In genomic region chrX:44951572-44952067, GRCh38 we compare ENCODE assay signal across 18 cellular contexts.
DNase-seq lines count a peak whose midpoint lies in the region; ATAC-seq and TF ChIP-seq lines count a peak whose summit lies in the region.
"Had no signal": no experiment of that assay in that cellular context is flagged by ENCODE, and none has a peak within 500 bp of the region (broad histone marks: within the 10 kb centered on the region; RNA-seq: fewer than 3 reads in every experiment).

No MANE protein-coding gene starts in this region.

- H3K9me3 Mint-ChIP-seq in CD4-positive, alpha-beta T cell = no peaks in the 10 kb centered on the region
- H3K9me3 Mint-ChIP-seq in effector memory CD8-positive, alpha-beta T cell = no peaks in the 10 kb centered on the region
- H3K9me3 Mint-ChIP-seq in memory B cell (no peaks in the 10 kb centered on the region), chondrocyte (ENCODE audit: low read depth) (peaks cover 2% of the 10 kb centered on the region)
- H3K9me3 Mint-ChIP-seq: activated naive CD4-positive, alpha-beta T cell treated with anti-CD3 and anti-CD28 coated beads, Interleukin-2, amount 10 ng/mL, durations not matched to agents 7 days and 5 days had no signal

- no peak overlapping the region for H3K4me3 ChIP-seq in HEK293 (ENCODE audit: low read depth, low read length)
- H3K4me3 ChIP-seq: mucosa of descending colon had no signal

- H3K27ac Mint-ChIP-seq in CD4-positive, alpha-beta T cell = peak overlapping the region; percentile 30
- peak overlapping the region in 1 of 2 donors; percentile 16 for H3K27ac Mint-ChIP-seq in effector memory CD8-positive, alpha-beta T cell
- peak overlapping the region; percentile 74 for H3K27ac Mint-ChIP-seq in memory B cell
- H3K27ac Mint-ChIP-seq in chondrocyte (ENCODE audit: unreplicated experiment) = no peak overlapping the region
- no peak overlapping the region for H3K27ac Mint-ChIP-seq in T-helper 17 cell
- H3K27ac Mint-ChIP-seq: activated naive CD4-positive, alpha-beta T cell treated with anti-CD3 and anti-CD28 coated beads, Interleukin-2, amount 10 ng/mL, durations not matched to agents 7 days and 5 days had no signal

- no peaks in the 10 kb centered on the region for H3K27me3 Mint-ChIP-seq in CD4-positive, alpha-beta T cell
- no peaks in the 10 kb centered on the region for H3K27me3 Mint-ChIP-seq in effector memory CD8-positive, alpha-beta T cell
- no peaks in the 10 kb centered on the region for H3K27me3 Mint-ChIP-seq in memory B cell
- H3K27me3 Mint-ChIP-seq in chondrocyte (ENCODE audit: low read depth) = no peaks in the 10 kb centered on the region
- H3K27me3 Mint-ChIP-seq in T-helper 17 cell = no peaks in the 10 kb centered on the region
- H3K27me3 Mint-ChIP-seq: activated naive CD4-positive, alpha-beta T cell treated with anti-CD3 and anti-CD28 coated beads, Interleukin-2, amount 10 ng/mL, durations not matched to agents 7 days and 5 days had no signal

- H3K4me3 Mint-ChIP-seq in CD4-positive, alpha-beta T cell = peak overlapping the region; percentile 73
- H3K4me3 Mint-ChIP-seq in effector memory CD8-positive, alpha-beta T cell = peak overlapping the region; percentile 2 to 39
- no peak overlapping the region for H3K4me3 Mint-ChIP-seq in memory B cell
- H3K4me3 Mint-ChIP-seq in chondrocyte (ENCODE audit: unreplicated experiment) = no peak overlapping the region
- no peak overlapping the region for H3K4me3 Mint-ChIP-seq in T-helper 17 cell
- H3K4me3 Mint-ChIP-seq: activated naive CD4-positive, alpha-beta T cell treated with anti-CD3 and anti-CD28 coated beads, Interleukin-2, amount 10 ng/mL, durations not matched to agents 7 days and 5 days had no signal

- peaks cover 59% of the 10 kb centered on the region for H3K4me1 Mint-ChIP-seq in CD4-positive, alpha-beta T cell (ENCODE audit: low read depth)
- H3K4me1 Mint-ChIP-seq in effector memory CD8-positive, alpha-beta T cell (ENCODE audit: low read depth in 2 of 2) = peaks cover 28 to 47% of the 10 kb centered on the region in 2 donors
- H3K4me1 Mint-ChIP-seq in memory B cell = peaks cover 33% of the 10 kb centered on the region
- H3K4me1 Mint-ChIP-seq in chondrocyte (ENCODE audit: low read depth) = peaks cover 21% of the 10 kb centered on the region
- peaks cover 34% of the 10 kb centered on the region for H3K4me1 Mint-ChIP-seq in T-helper 17 cell

- CTCF ChIA-PET in CD4-positive, alpha-beta T cell (lab: Charles Lee) = no interaction called here
- CTCF ChIA-PET in HEK293 (lab: Yijun Ruan, JAX) = no interaction called here

- TF ChIP-seq CTCF in CD4-positive, alpha-beta T cell (IDR thresholded peaks at IDR 0.05) = no peak
- no peak for TF ChIP-seq CTCF in HEK293 (tag by site-specific recombination; IDR thresholded peaks at IDR 0.05)
- no peak for TF ChIP-seq CTCF in chondrocyte (IDR thresholded peaks at IDR 0.05)

- no peaks in the 10 kb centered on the region; a peak in 1 of 3 replicates for H3K36me3 ChIP-seq in HEK293 (ENCODE audit: control insufficient read depth in 2 of 2, insufficient read depth in 1 of 2, low read length in 2 of 2)
- H3K36me3 ChIP-seq: heart left ventricle had no signal

- H3K27me3 ChIP-seq in CD4-positive, alpha-beta T cell (ENCODE audit: control insufficient read depth, insufficient read depth, low read length) = no peaks in the 10 kb centered on the region
- H3K27me3 ChIP-seq: heart left ventricle had no signal

- H3K36me3 Mint-ChIP-seq in CD4-positive, alpha-beta T cell (ENCODE audit: low read depth) = no peaks in the 10 kb centered on the region
- H3K36me3 Mint-ChIP-seq in effector memory CD8-positive, alpha-beta T cell (ENCODE audit: insufficient read depth) = peaks cover 15% of the 10 kb centered on the region
- H3K36me3 Mint-ChIP-seq in memory B cell (peaks cover 1% of the 10 kb centered on the region), chondrocyte (ENCODE audit: low read depth) (no peaks in the 10 kb centered on the region), T-helper 17 cell (ENCODE audit: low read depth) (no peaks in the 10 kb centered on the region)

- DNase-seq in CD4-positive, alpha-beta T cell = no peak
- no peak for DNase-seq in effector memory CD8-positive, alpha-beta T cell
- DNase-seq in memory B cell (ENCODE audit: low spot score in 2 of 2) (no peak), chondrocyte (ENCODE audit: low spot score) (no peak), T-helper 17 cell (no peak)
- no peak for DNase-seq in stimulated activated naive CD4-positive, alpha-beta T cell treated with Interleukin-2 at 50 U/mL for 16 hours (lab: John Stamatoyannopoulos, UW)
- no peak for DNase-seq in activated CD8-positive, alpha-beta memory T cell treated with anti-CD3 and anti-CD28 coated beads for 24 hours
- DNase-seq: activated CD4-positive, CD25-positive, alpha-beta regulatory T cell treated with anti-CD3 and anti-CD28 coated beads, Interleukin-2, amount 50 U/mL, for 72 hours; activated naive CD4-positive, alpha-beta T cell treated with anti-CD3 and anti-CD28 coated beads, Interleukin-2, amount 10 ng/mL, durations not matched to agents 7 days and 5 days; heart left ventricle; left cardiac atrium; mucosa of descending colon; NCI-H187; NCI-H446; Right ventricle myocardium superior; stimulated activated CD4-positive, alpha-beta T cell treated with anti-CD3 and anti-CD28 coated beads, Interleukin-2, amount 100 ng/mL, for 24 hours had no signal

- no peak for ATAC-seq in CD4-positive, alpha-beta T cell (ENCODE audit: poor library complexity)
- no peak for ATAC-seq in effector memory CD8-positive, alpha-beta T cell (replicated peaks)
- ATAC-seq in memory B cell (ENCODE audit: low read depth) (no peak), T-helper 17 cell (no peak)
- ATAC-seq: heart left ventricle, left cardiac atrium, mucosa of descending colon, sciatic nerve had no signal

- H3K9me3 ChIP-seq in CD4-positive, alpha-beta T cell (ENCODE audit: control insufficient read depth, low read length) = no peaks in the 10 kb centered on the region
- H3K9me3 ChIP-seq in HEK293 (ENCODE audit: control insufficient read depth, insufficient read depth, low read depth, low read length) (no peaks in the 10 kb centered on the region), T-helper 17 cell (ENCODE audit: control insufficient read depth, low read length, poor library complexity, severe bottlenecking) (no peaks in the 10 kb centered on the region)
- H3K9me3 ChIP-seq: heart left ventricle, mucosa of descending colon had no signal

- no peak overlapping the region for H3K27ac ChIP-seq in CD4-positive, alpha-beta T cell (ENCODE audit: low read depth, low read length)
- no peak overlapping the region for H3K27ac ChIP-seq in HEK293 (ENCODE audit: extremely low read depth, low read depth, low read length)

- peaks cover 47% of the 10 kb centered on the region for H3K4me1 ChIP-seq in HEK293 (ENCODE audit: control insufficient read depth, insufficient read depth, low read length)

- POLR2A ChIA-PET in CD4-positive, alpha-beta T cell (lab: Charles Lee) = interaction anchor here (1.0 kb wide), 1 partner anchor 79 kb away, joined by 3 read pairs; no protein-coding TSS in a partner anchor
- POLR2A ChIA-PET in HEK293 (lab: Yijun Ruan, JAX) = interaction anchor here (1.2 kb wide), 1 partner anchor 79 kb away, joined by 5 read pairs; the partner anchor contains the start of gene KDM6A

- intact Hi-C loops in CD4-positive, alpha-beta T cell (cut with DNase I, micrococcal nuclease) = loop anchor here in 1 of 2 experiments (10.0 kb wide), 1 partner anchor 113 kb away; no protein-coding TSS in a partner anchor

TF ChIP-seq in HEK293, 187 proteins besides CTCF, POLR2A, EP300 and RAD21:
- peak; percentile 41; the same call in 1 of the 2 replicates for TF ChIP-seq ZBTB17 (tag by site-specific recombination; IDR thresholded peaks at IDR 0.05)
- TF ChIP-seq ZNF514 (tag by site-specific recombination; IDR thresholded peaks at IDR 0.05) = no peak
- TF ChIP-seq ZNF266 (tag by site-specific recombination; IDR thresholded peaks at IDR 0.05; ENCODE audit: low read depth) = no peak; the same call in 1 of the 2 replicates

Comparison
In these comparisons a context has a peak if more than half of its experiments do, and no peak if none do; other contexts are left out.
1. H3K27ac Mint-ChIP-seq: peak in CD4-positive, alpha-beta T cell (single experiment) and memory B cell (single experiment); none in chondrocyte (single experiment) and T-helper 17 cell (single experiment).
2. H3K4me3 Mint-ChIP-seq: peak in CD4-positive, alpha-beta T cell (single experiment) and effector memory CD8-positive, alpha-beta T cell (2 of 2); none in memory B cell (single experiment), chondrocyte (single experiment) and T-helper 17 cell (single experiment).